Comparison of ENCODE assay signal across 7 cellular contexts in genomic region chr17:47521434-47521833, GRCh38. TPM values are rescaled to one million over a fixed set of nuclear protein-coding genes. Genes with fewer than 3 reads are reported as not detected.
A peak's percentile ranks its signal among the peaks of the same experiment; 100 is the strongest.
DNase-seq lines count a peak whose midpoint lies in the region; ATAC-seq and TF ChIP-seq lines count a peak whose summit lies in the region.
"Not testable (repeated sequence)": the region's sequence is repeated elsewhere in the genome, so short reads cannot be mapped to it uniquely, and the experiment has no call there.

No MANE protein-coding gene starts in this region.

- intact Hi-C loops in Panc1 (cut with micrococcal nuclease; ENCODE audit: unreplicated experiment); left colon (cut with DNase I, micrococcal nuclease): not testable (repeated sequence)

- not testable (repeated sequence) for H3K4me3 ChIP-seq in Panc1 (ENCODE audit: low read depth in 2 of 2, low read length in 2 of 2); WERI-Rb-1 (ENCODE audit: low read depth, low read length)

- not testable (repeated sequence) for TF ChIP-seq CTCF in Panc1 (IDR thresholded peaks at IDR 0.05); VCaP (conservative IDR thresholded peaks at IDR 0.05); WERI-Rb-1 (IDR thresholded peaks at IDR 0.05; ENCODE audit: low read depth, low read length)

- not testable (repeated sequence) for H3K4me1 ChIP-seq in Panc1 (ENCODE audit: control insufficient read depth, insufficient read depth, low read length)

- not testable (repeated sequence) for H3K36me3 ChIP-seq in Panc1 (ENCODE audit: control insufficient read depth, insufficient read depth, low read length); WERI-Rb-1

- DNase-seq in Panc1 (ENCODE audit: low read depth, low spot score); left colon: not testable (repeated sequence)
- peak; percentile 18 for DNase-seq in SK-N-DZ (ENCODE audit: low spot score)
- peak; percentile 41 for DNase-seq in WERI-Rb-1

- peak; percentile 44; the same call in 1 of the 2 replicates for ATAC-seq in Panc1
- not testable (repeated sequence) for ATAC-seq in SK-N-SH treated with all-trans-retinoic acid at 6 μM for 48 hours
- peak; percentile 10 for ATAC-seq in esophagus mucosa
- ATAC-seq in left colon = peak; percentile 57

- H3K9me3 ChIP-seq in Panc1 (ENCODE audit: control insufficient read depth, insufficient read depth, low read depth, low read length); WERI-Rb-1 (ENCODE audit: severe bottlenecking): not testable (repeated sequence)

- POLR2A ChIA-PET in Panc1 (lab: Charles Lee) = not testable (repeated sequence)

- not testable (repeated sequence) for H3K27ac ChIP-seq in Panc1 (ENCODE audit: low read length); WERI-Rb-1
- peak overlapping the region; percentile 25; the same call in 1 of the 2 replicates for H3K27ac ChIP-seq in VCaP

- not testable (repeated sequence) for BruUV-seq in Panc1 (replicated peaks; lab: Mats Ljungman, UMichigan)

- in situ Hi-C loops in Panc1 (cut with HindIII; ENCODE audit: low pct_unique_long_range_greater_than_20kb, low sequenced_read_pairs) = not testable (repeated sequence)

- CTCF ChIA-PET in Panc1 (lab: Charles Lee) = not testable (repeated sequence)

- not testable (repeated sequence) for H3K27me3 ChIP-seq in Panc1 (ENCODE audit: control insufficient read depth, insufficient read depth, low read length); WERI-Rb-1 (ENCODE audit: insufficient read depth, low read depth, severe bottlenecking)

TF ChIP-seq in SK-N-SH treated with all-trans-retinoic acid at 6 μM for 48 hours, 23 proteins besides CTCF, POLR2A, EP300 and RAD21:
- TF ChIP-seq ISL1 (CRISPR knock-in tag; IDR thresholded peaks at IDR 0.05) = 0 out of 2 replicates have a peak, but pooled peaks have one; percentile 29

RNA-seq across cellular contexts. Expression of gene NPEPPS, which starts 9.5 kb away (rescaled TPM):
- 137 TPM for total RNA-seq in Panc1 (2021; ENCODE audit: unreplicated experiment)
- polyA plus RNA-seq in Panc1 (2012; ENCODE audit: insufficient read length) = 94.7 TPM
- polyA plus RNA-seq in SK-N-DZ (2014; cell fraction: cytosol; rRNA removed) = 32.5 and 41.1 TPM in 2 replicates
- polyA plus RNA-seq in SK-N-DZ (2014; cell fraction: nucleus; rRNA removed) = 68.4 and 105 TPM in 2 replicates
- total RNA-seq in esophagus mucosa = 181 TPM
- total RNA-seq in left colon = 100 to 1,000 TPM; 148 to 158 TPM
